ENCODE assay signal across 1 cellular context in the genomic region with DNA sequence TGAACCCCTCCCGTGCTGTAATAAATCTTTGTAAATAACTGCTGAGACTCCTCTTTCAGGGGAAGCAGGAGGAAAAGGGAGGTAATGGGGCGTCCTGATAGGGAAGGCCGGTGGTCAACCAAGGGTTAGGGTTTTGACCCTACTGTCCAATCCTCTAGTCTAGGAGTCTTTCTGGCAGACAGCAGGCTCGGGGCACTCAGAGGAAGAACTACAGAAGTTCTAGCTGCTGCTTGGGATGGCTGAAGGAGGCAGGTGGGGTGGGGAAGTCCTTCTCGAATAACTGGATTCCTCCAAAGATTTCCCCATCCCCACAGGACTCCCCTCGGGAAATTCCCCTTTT.
TF ChIP-seq lines count a peak whose summit lies in the region.

No MANE protein-coding gene starts in this region.

TF ChIP-seq in liver, 16 proteins besides CTCF, POLR2A, EP300 and RAD21 (continued from another document):
- TF ChIP-seq, protein P1, sequence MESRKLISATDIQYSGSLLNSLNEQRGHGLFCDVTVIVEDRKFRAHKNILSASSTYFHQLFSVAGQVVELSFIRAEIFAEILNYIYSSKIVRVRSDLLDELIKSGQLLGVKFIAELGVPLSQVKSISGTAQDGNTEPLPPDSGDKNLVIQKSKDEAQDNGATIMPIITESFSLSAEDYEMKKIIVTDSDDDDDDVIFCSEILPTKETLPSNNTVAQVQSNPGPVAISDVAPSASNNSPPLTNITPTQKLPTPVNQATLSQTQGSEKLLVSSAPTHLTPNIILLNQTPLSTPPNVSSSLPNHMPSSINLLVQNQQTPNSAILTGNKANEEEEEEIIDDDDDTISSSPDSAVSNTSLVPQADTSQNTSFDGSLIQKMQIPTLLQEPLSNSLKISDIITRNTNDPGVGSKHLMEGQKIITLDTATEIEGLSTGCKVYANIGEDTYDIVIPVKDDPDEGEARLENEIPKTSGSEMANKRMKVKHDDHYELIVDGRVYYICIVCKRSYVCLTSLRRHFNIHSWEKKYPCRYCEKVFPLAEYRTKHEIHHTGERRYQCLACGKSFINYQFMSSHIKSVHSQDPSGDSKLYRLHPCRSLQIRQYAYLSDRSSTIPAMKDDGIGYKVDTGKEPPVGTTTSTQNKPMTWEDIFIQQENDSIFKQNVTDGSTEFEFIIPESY (IDR thresholded peaks at IDR 0.05) = no peak
- TF ChIP-seq, protein P2, sequence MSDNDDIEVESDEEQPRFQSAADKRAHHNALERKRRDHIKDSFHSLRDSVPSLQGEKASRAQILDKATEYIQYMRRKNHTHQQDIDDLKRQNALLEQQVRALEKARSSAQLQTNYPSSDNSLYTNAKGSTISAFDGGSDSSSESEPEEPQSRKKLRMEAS (IDR thresholded peaks at IDR 0.05) = no peak
- no peak for TF ChIP-seq JUND (IDR thresholded peaks at IDR 0.05)
- TF ChIP-seq, protein P3, sequence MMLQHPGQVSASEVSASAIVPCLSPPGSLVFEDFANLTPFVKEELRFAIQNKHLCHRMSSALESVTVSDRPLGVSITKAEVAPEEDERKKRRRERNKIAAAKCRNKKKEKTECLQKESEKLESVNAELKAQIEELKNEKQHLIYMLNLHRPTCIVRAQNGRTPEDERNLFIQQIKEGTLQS (IDR thresholded peaks at IDR 0.05) = no peak
- no peak for TF ChIP-seq TAF1 (conservative IDR thresholded peaks at IDR 0.05)
- no peak for TF ChIP-seq FOXA2 (IDR thresholded peaks at IDR 0.05)
- no peak for TF ChIP-seq HNF4G (IDR thresholded peaks at IDR 0.05)
- no peak for TF ChIP-seq NR2F2 (IDR thresholded peaks at IDR 0.05)
